In genomic region chr2:11158916-11159573, GRCh38 we compare ENCODE assay signal across 21 cellular contexts. TPM values are rescaled to one million over a fixed set of nuclear protein-coding genes. Genes with fewer than 3 reads are reported as not detected.
DNase-seq lines count a peak whose midpoint lies in the region; ATAC-seq and TF ChIP-seq lines count a peak whose summit lies in the region.
"Had no signal": no experiment of that assay in that cellular context is flagged by ENCODE, and none has a peak within 500 bp of the region (broad histone marks: within the 10 kb centered on the region; RNA-seq: fewer than 3 reads in every experiment).

No MANE protein-coding gene starts in this region.

- CTCF ChIA-PET in activated CD4-positive, alpha-beta T cell treated with anti-CD3 and anti-CD28 coated beads for 36 hours (lab: Charles Lee) = interaction anchor here (0.9 kb wide), 1 partner anchor 26 kb away, joined by 3 read pairs; a partner anchor contains a TSS
- CTCF ChIA-PET in activated naive CD4-positive, alpha-beta T cell treated with anti-CD3 and anti-CD28 coated beads for 36 hours (lab: Charles Lee) = no interaction called here

- intact Hi-C loops in activated CD4-positive, alpha-beta T cell treated with anti-CD3 and anti-CD28 coated beads for 36 hours (cut with DNase I, micrococcal nuclease) = loop anchor here (5.0 to 10.0 kb wide), 2 partner anchors 616 to 857 kb away; partner anchors contain the start of gene HPCAL1 (in 1 of the 2)
- intact Hi-C loops in activated naive CD4-positive, alpha-beta T cell treated with anti-CD3 and anti-CD28 coated beads for 36 hours (cut with micrococcal nuclease) = no loop called here

- H3K4me1 ChIP-seq in osteoblast (ENCODE audit: insufficient read depth, low read length) = peaks cover 10% of the 10 kb centered on the region

- H4K20me1 ChIP-seq in osteoblast (ENCODE audit: insufficient read depth, low read length) = peaks cover 7% of the 10 kb centered on the region

- no peak overlapping the region for H2AFZ ChIP-seq in osteoblast (ENCODE audit: low read length)

- POLR2A ChIA-PET in activated CD4-positive, alpha-beta T cell treated with anti-CD3 and anti-CD28 coated beads for 36 hours (lab: Charles Lee) = no interaction called here

- no peak overlapping the region for H3K27ac Mint-ChIP-seq in glutamatergic neuron (ENCODE audit: unreplicated experiment)
- H3K27ac Mint-ChIP-seq in activated CD4-positive, alpha-beta T cell treated with anti-CD3 and anti-CD28 coated beads for 36 hours = no peak overlapping the region
- no peak overlapping the region for H3K27ac Mint-ChIP-seq in activated naive CD4-positive, alpha-beta T cell treated with anti-CD3 and anti-CD28 coated beads for 36 hours

- no peak for ATAC-seq in activated CD4-positive, alpha-beta T cell treated with anti-CD3 and anti-CD28 coated beads for 36 hours
- no peak for ATAC-seq in GM18861 (IDR thresholded peaks at IDR 0.05; ENCODE audit: unreplicated experiment)
- ATAC-seq: K562, Right ventricle myocardium inferior, SK-N-SH treated with all-trans-retinoic acid at 6 μM for 48 hours had no signal

- H3K36me3 ChIP-seq in H7 (replicated peaks; ENCODE audit: control insufficient read depth, insufficient read depth, low read length) (no peaks in the 10 kb centered on the region), SK-N-MC (ENCODE audit: insufficient read depth, low read length) (no peaks in the 10 kb centered on the region), osteoblast (ENCODE audit: insufficient read depth, low read length) (no peaks in the 10 kb centered on the region)
- H3K36me3 ChIP-seq: HAP-1 had no signal

- TF ChIP-seq CTCF in glutamatergic neuron (IDR thresholded peaks at IDR 0.05; ENCODE audit: partially characterized antibody, unreplicated experiment) = no peak
- TF ChIP-seq CTCF in osteoblast (IDR thresholded peaks at IDR 0.05; ENCODE audit: extremely low read depth, low read depth, low read length) = no peak

- no peaks in the 10 kb centered on the region for H3K36me3 Mint-ChIP-seq in glutamatergic neuron (ENCODE audit: unreplicated experiment)
- peaks cover 1% of the 10 kb centered on the region for H3K36me3 Mint-ChIP-seq in activated CD4-positive, alpha-beta T cell treated with anti-CD3 and anti-CD28 coated beads for 36 hours (ENCODE audit: low read depth)
- H3K36me3 Mint-ChIP-seq in activated naive CD4-positive, alpha-beta T cell treated with anti-CD3 and anti-CD28 coated beads for 36 hours (ENCODE audit: low read depth) = peaks cover 3% of the 10 kb centered on the region

- H3K4me1 Mint-ChIP-seq in glutamatergic neuron (ENCODE audit: low read depth, unreplicated experiment) = peaks cover 25% of the 10 kb centered on the region
- H3K4me1 Mint-ChIP-seq in activated CD4-positive, alpha-beta T cell treated with anti-CD3 and anti-CD28 coated beads for 36 hours = peaks cover 29% of the 10 kb centered on the region
- peaks cover 25% of the 10 kb centered on the region for H3K4me1 Mint-ChIP-seq in activated naive CD4-positive, alpha-beta T cell treated with anti-CD3 and anti-CD28 coated beads for 36 hours (ENCODE audit: low read depth)

- H3K27ac ChIP-seq in SK-N-MC = no peak overlapping the region
- no peak overlapping the region for H3K27ac ChIP-seq in osteoblast (ENCODE audit: low read depth, low read length)

- H3K9me3 Mint-ChIP-seq in glutamatergic neuron (ENCODE audit: unreplicated experiment) = peaks cover 14% of the 10 kb centered on the region
- H3K9me3 Mint-ChIP-seq in activated CD4-positive, alpha-beta T cell treated with anti-CD3 and anti-CD28 coated beads for 36 hours (ENCODE audit: low read depth) = no peaks in the 10 kb centered on the region
- H3K9me3 Mint-ChIP-seq in activated naive CD4-positive, alpha-beta T cell treated with anti-CD3 and anti-CD28 coated beads for 36 hours = no peaks in the 10 kb centered on the region

- peaks cover 4% of the 10 kb centered on the region for H3K27me3 Mint-ChIP-seq in glutamatergic neuron (ENCODE audit: unreplicated experiment)
- no peaks in the 10 kb centered on the region for H3K27me3 Mint-ChIP-seq in activated CD4-positive, alpha-beta T cell treated with anti-CD3 and anti-CD28 coated beads for 36 hours
- H3K27me3 Mint-ChIP-seq in activated naive CD4-positive, alpha-beta T cell treated with anti-CD3 and anti-CD28 coated beads for 36 hours (ENCODE audit: low read depth) = no peaks in the 10 kb centered on the region
- H3K27me3 Mint-ChIP-seq: CD4-positive, CD25-positive, alpha-beta regulatory T cell had no signal

- no peak overlapping the region for H3K4me3 ChIP-seq in H7 (ENCODE audit: insufficient read depth, low read depth, low read length)
- H3K4me3 ChIP-seq in SK-N-MC = no peak overlapping the region
- no peak overlapping the region for H3K4me3 ChIP-seq in osteoblast (ENCODE audit: insufficient read depth, low read length)
- H3K4me3 ChIP-seq: HAP-1, K562 had no signal

- no peak overlapping the region for H3K4me3 Mint-ChIP-seq in glutamatergic neuron (ENCODE audit: unreplicated experiment)
- H3K4me3 Mint-ChIP-seq in activated CD4-positive, alpha-beta T cell treated with anti-CD3 and anti-CD28 coated beads for 36 hours = no peak overlapping the region
- no peak overlapping the region for H3K4me3 Mint-ChIP-seq in activated naive CD4-positive, alpha-beta T cell treated with anti-CD3 and anti-CD28 coated beads for 36 hours

- DNase-seq in H7 (peak; percentile 44), SK-N-MC (ENCODE audit: low read depth, low spot score) (no peak), glutamatergic neuron (peak; percentile 37), osteoblast (ENCODE audit: insufficient read length, low spot score, missing footprints) (peak; percentile 45)
- no peak for DNase-seq in activated CD4-positive, alpha-beta T cell treated with anti-CD3 and anti-CD28 coated beads for 36 hours
- no peak for DNase-seq in activated naive CD4-positive, alpha-beta T cell treated with anti-CD3 and anti-CD28 coated beads for 36 hours
- DNase-seq: ACHN; AML-193; CD4-positive, CD25-positive, alpha-beta regulatory T cell; COR-L47; DMS 273 treated with DMSO at 0.1 percent for 48 hours; DND-41; NCI-H1105; NCI-H2081; NCI-H2171 treated with DMSO at 0.1 percent for 48 hours; NCI-H446 treated with DMSO at 0.1 percent for 48 hours had no signal

- H3K27me3 ChIP-seq in H7 (ENCODE audit: control insufficient read depth, insufficient read depth, low read length) (peaks cover 7% of the 10 kb centered on the region), osteoblast (ENCODE audit: insufficient read depth, low read length) (no peaks in the 10 kb centered on the region)

- peak overlapping the region; percentile 11 for H3K9ac ChIP-seq in SK-N-MC (ENCODE audit: insufficient read length)

- H3K4me2 ChIP-seq in osteoblast (ENCODE audit: insufficient read depth, low read length) = no peak overlapping the region

- peaks cover 4% of the 10 kb centered on the region for H3K79me2 ChIP-seq in osteoblast (ENCODE audit: insufficient read depth, low read length)

- H3K9me3 ChIP-seq in SK-N-MC (ENCODE audit: low read depth, low read length) = no peaks in the 10 kb centered on the region
- no peaks in the 10 kb centered on the region for H3K9me3 ChIP-seq in osteoblast (ENCODE audit: low read depth, low read length)
- H3K9me3 ChIP-seq: HAP-1 had no signal

RNA-seq across cellular contexts. Expression of gene SLC66A3, which starts 3.8 kb away (rescaled TPM):
- total RNA-seq in H7 (2014; rRNA removed; shearing (Covaris generic)) = 16.1 and 21.1 TPM in 2 replicates
- 10.9 TPM for total RNA-seq in glutamatergic neuron (ENCODE audit: unreplicated experiment)
- 65.1 and 68.8 TPM in 2 replicates for total RNA-seq in osteoblast
- total RNA-seq in activated CD4-positive, alpha-beta T cell treated with anti-CD3 and anti-CD28 coated beads for 36 hours = 1 to 10 TPM; 8.2 to 9.8 TPM
- total RNA-seq in activated naive CD4-positive, alpha-beta T cell treated with anti-CD3 and anti-CD28 coated beads for 36 hours = 10 to 100 TPM; 10.1 to 11.0 TPM

Comparison
In these comparisons a context has a peak if more than half of its experiments do, and no peak if none do; other contexts are left out.
1. DNase-seq: peak in H7 (single experiment), glutamatergic neuron (single experiment) and osteoblast (single experiment); none in SK-N-MC (single experiment), activated CD4-positive, alpha-beta T cell treated with anti-CD3 and anti-CD28 coated beads for 36 hours (single experiment) and activated naive CD4-positive, alpha-beta T cell treated with anti-CD3 and anti-CD28 coated beads for 36 hours (single experiment).